ENCODE assay signal across 13 cellular contexts in the genomic region with DNA sequence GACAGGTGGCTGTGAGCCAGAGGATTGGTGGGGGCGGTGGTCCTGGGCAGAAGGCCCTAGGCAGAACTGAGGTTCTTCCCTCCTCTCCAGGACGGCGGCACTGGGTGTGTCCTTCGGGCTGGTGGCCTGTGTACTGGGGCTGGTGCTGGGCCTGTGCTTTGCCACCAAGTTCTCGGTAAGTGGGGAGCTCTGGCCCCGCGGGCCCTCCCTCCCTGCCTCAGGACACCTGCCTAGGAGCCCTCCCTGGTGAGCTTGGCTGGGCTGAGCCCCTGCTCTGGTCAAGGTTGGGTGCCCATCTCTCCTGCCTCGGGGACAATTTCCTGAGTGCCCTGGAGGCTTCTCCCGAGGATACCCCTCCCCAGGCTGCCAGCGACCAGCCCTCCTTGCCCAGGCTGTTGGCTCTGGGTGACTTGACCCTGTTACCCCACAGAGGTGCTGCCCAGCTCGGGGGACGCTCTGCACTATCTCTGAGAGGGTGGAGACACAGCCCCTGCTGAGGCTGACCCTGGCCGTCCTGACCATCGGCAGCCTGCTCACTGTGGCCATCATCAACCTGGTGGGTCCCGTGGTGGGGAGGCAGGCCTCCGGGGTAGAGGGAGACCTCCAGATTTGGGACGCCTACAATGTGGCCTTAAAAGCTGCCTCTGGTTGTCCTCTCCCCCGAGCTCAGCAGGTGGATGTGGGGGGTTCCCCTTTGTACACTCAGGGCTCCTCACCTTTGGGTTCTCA. TPM values are rescaled to one million over a fixed set of nuclear protein-coding genes. Genes with fewer than 3 reads are reported as not detected.
DNase-seq lines count a peak whose midpoint lies in the region; ATAC-seq and TF ChIP-seq lines count a peak whose summit lies in the region.
"Had no signal": no experiment of that assay in that cellular context is flagged by ENCODE, and none has a peak within 500 bp of the region (broad histone marks: within the 10 kb centered on the region; RNA-seq: fewer than 3 reads in every experiment).

No MANE protein-coding gene starts in this region.

- peaks cover 26% of the 10 kb centered on the region for H3K36me3 Mint-ChIP-seq in activated CD8-positive, alpha-beta memory T cell treated with anti-CD3 and anti-CD28 coated beads, Interleukin-2, amount 10 ng/mL, durations not matched to agents 7 days and 5 days
- H3K36me3 Mint-ChIP-seq in naive thymus-derived CD8-positive, alpha-beta T cell = peaks cover 0 to 64% (median 8%) of the 10 kb centered on the region in 3 donors
- peaks cover 11% of the 10 kb centered on the region for H3K36me3 Mint-ChIP-seq in mesothelial cell of epicardium

- TF ChIP-seq CTCF in mesothelial cell of epicardium (IDR thresholded peaks at IDR 0.05; ENCODE audit: unreplicated experiment) = no peak

- no peak for ATAC-seq in stimulated activated naive CD8-positive, alpha-beta T cell treated with anti-CD3 and anti-CD28 coated beads, Interleukin-15, Interleukin-2, amounts not matched to agents 100 U/mL and 50 U/mL, for 24 hours
- no peak for ATAC-seq in stimulated activated naive CD8-positive, alpha-beta T cell treated with anti-CD3 and anti-CD28 coated beads, Interleukin-15, amount 100 ng/mL, for 72 hours
- ATAC-seq in activated CD8-positive, alpha-beta memory T cell treated with anti-CD3 and anti-CD28 coated beads, Interleukin-2, amount 10 ng/mL, durations not matched to agents 7 days and 5 days = no peak
- ATAC-seq in naive thymus-derived CD8-positive, alpha-beta T cell = no peak
- ATAC-seq: stimulated activated memory B cell treated with anti-CD40 and anti-IgM and Interleukin-4, amounts not matched to agents 10 μg/mL and 1 μg/mL and 100 μg/mL, for 72 hours had no signal

- no peak overlapping the region for H3K4me3 Mint-ChIP-seq in stimulated activated naive CD8-positive, alpha-beta T cell treated with anti-CD3 and anti-CD28 coated beads, Interleukin-15, amount 100 ng/mL, for 72 hours
- H3K4me3 Mint-ChIP-seq in activated CD8-positive, alpha-beta memory T cell treated with anti-CD3 and anti-CD28 coated beads, Interleukin-2, amount 10 ng/mL, durations not matched to agents 7 days and 5 days = no peak overlapping the region
- no peak overlapping the region for H3K4me3 Mint-ChIP-seq in naive thymus-derived CD8-positive, alpha-beta T cell
- H3K4me3 Mint-ChIP-seq in mesothelial cell of epicardium = no peak overlapping the region
- H3K4me3 Mint-ChIP-seq: stimulated activated memory B cell treated with anti-CD40 and anti-IgM and Interleukin-4, amounts not matched to agents 10 μg/mL and 1 μg/mL and 100 μg/mL, for 72 hours had no signal

- DNase-seq in stimulated activated naive CD8-positive, alpha-beta T cell treated with anti-CD3 and anti-CD28 coated beads, Interleukin-15, Interleukin-2, amounts not matched to agents 100 U/mL and 50 U/mL, for 24 hours = peak; percentile 4
- DNase-seq in stimulated activated naive CD8-positive, alpha-beta T cell treated with anti-CD3 and anti-CD28 coated beads, Interleukin-15, amount 100 ng/mL, for 72 hours = no peak
- peak; percentile 39 for DNase-seq in activated CD8-positive, alpha-beta memory T cell treated with anti-CD3 and anti-CD28 coated beads, Interleukin-2, amount 10 ng/mL, durations not matched to agents 7 days and 5 days
- DNase-seq in naive thymus-derived CD8-positive, alpha-beta T cell = peak in 2 of 10 donors; percentile 16 to 62
- DNase-seq in GM19240 (ENCODE audit: insufficient read length, low spot score) (no peak), NCI-H1417 (lab: John Stamatoyannopoulos, UW) (no peak), amniotic stem cell (lab: John Stamatoyannopoulos, UW) (no peak), mesothelial cell of epicardium (ENCODE audit: low spot score in 2 of 2, unreplicated experiment in 2 of 2) (no peak)
- DNase-seq: effector CD8-positive, alpha-beta T cell; NCI-H1930; retina; stimulated activated CD4-positive, alpha-beta T cell treated with anti-CD3 and anti-CD28 coated beads, Interleukin-4, amount 100 ng/mL, for 1 hour had no signal

- no peaks in the 10 kb centered on the region for H3K9me3 Mint-ChIP-seq in stimulated activated naive CD8-positive, alpha-beta T cell treated with anti-CD3 and anti-CD28 coated beads, Interleukin-15, amount 100 ng/mL, for 72 hours
- H3K9me3 Mint-ChIP-seq in activated CD8-positive, alpha-beta memory T cell treated with anti-CD3 and anti-CD28 coated beads, Interleukin-2, amount 10 ng/mL, durations not matched to agents 7 days and 5 days (ENCODE audit: low read depth) = no peaks in the 10 kb centered on the region
- no peaks in the 10 kb centered on the region for H3K9me3 Mint-ChIP-seq in naive thymus-derived CD8-positive, alpha-beta T cell
- no peaks in the 10 kb centered on the region for H3K9me3 Mint-ChIP-seq in mesothelial cell of epicardium
- H3K9me3 Mint-ChIP-seq: stimulated activated memory B cell treated with anti-CD40 and anti-IgM and Interleukin-4, amounts not matched to agents 10 μg/mL and 1 μg/mL and 100 μg/mL, for 72 hours had no signal

- no peaks in the 10 kb centered on the region for H3K27me3 Mint-ChIP-seq in stimulated activated naive CD8-positive, alpha-beta T cell treated with anti-CD3 and anti-CD28 coated beads, Interleukin-15, amount 100 ng/mL, for 72 hours
- H3K27me3 Mint-ChIP-seq in activated CD8-positive, alpha-beta memory T cell treated with anti-CD3 and anti-CD28 coated beads, Interleukin-2, amount 10 ng/mL, durations not matched to agents 7 days and 5 days = no peaks in the 10 kb centered on the region
- no peaks in the 10 kb centered on the region for H3K27me3 Mint-ChIP-seq in naive thymus-derived CD8-positive, alpha-beta T cell
- no peaks in the 10 kb centered on the region for H3K27me3 Mint-ChIP-seq in mesothelial cell of epicardium (ENCODE audit: low read depth)
- H3K27me3 Mint-ChIP-seq: stimulated activated memory B cell treated with anti-CD40 and anti-IgM and Interleukin-4, amounts not matched to agents 10 μg/mL and 1 μg/mL and 100 μg/mL, for 72 hours had no signal

- CTCF ChIA-PET in activated CD8-positive, alpha-beta memory T cell treated with anti-CD3 and anti-CD28 coated beads, Interleukin-2, amount 10 ng/mL, durations not matched to agents 7 days and 5 days (lab: Charles Lee) = no interaction called here

- POLR2A ChIA-PET in naive thymus-derived CD8-positive, alpha-beta T cell (lab: Charles Lee) = interaction anchor here (0.7 to 1.1 kb wide), 3 partner anchors 13 to 26 kb away, joined by 3 read pairs; no protein-coding TSS in a partner anchor

- H3K27ac Mint-ChIP-seq in stimulated activated naive CD8-positive, alpha-beta T cell treated with anti-CD3 and anti-CD28 coated beads, Interleukin-15, amount 100 ng/mL, for 72 hours = peak overlapping the region in 1 of 2 donors; percentile 48
- no peak overlapping the region for H3K27ac Mint-ChIP-seq in activated CD8-positive, alpha-beta memory T cell treated with anti-CD3 and anti-CD28 coated beads, Interleukin-2, amount 10 ng/mL, durations not matched to agents 7 days and 5 days
- H3K27ac Mint-ChIP-seq in naive thymus-derived CD8-positive, alpha-beta T cell = peak overlapping the region in 6 of 10 donors; percentile 25 to 88 (median 48)
- no peak overlapping the region for H3K27ac Mint-ChIP-seq in mesothelial cell of epicardium

- peaks cover 25% of the 10 kb centered on the region for H3K4me1 Mint-ChIP-seq in stimulated activated naive CD8-positive, alpha-beta T cell treated with anti-CD3 and anti-CD28 coated beads, Interleukin-15, amount 100 ng/mL, for 72 hours
- peaks cover 5% of the 10 kb centered on the region for H3K4me1 Mint-ChIP-seq in activated CD8-positive, alpha-beta memory T cell treated with anti-CD3 and anti-CD28 coated beads, Interleukin-2, amount 10 ng/mL, durations not matched to agents 7 days and 5 days
- H3K4me1 Mint-ChIP-seq in naive thymus-derived CD8-positive, alpha-beta T cell = peaks cover 13 to 18% (median 16%) of the 10 kb centered on the region in 4 donors
- peaks cover 9% of the 10 kb centered on the region for H3K4me1 Mint-ChIP-seq in mesothelial cell of epicardium

RNA-seq across cellular contexts. Expression of gene ADCY7, which starts 42.0 kb away (rescaled TPM):
- total RNA-seq in activated CD8-positive, alpha-beta memory T cell treated with anti-CD3 and anti-CD28 coated beads, Interleukin-2, amount 10 ng/mL, durations not matched to agents 7 days and 5 days = 100 to 1,000 TPM; 131 to 232 TPM
- 100 to 1,000 TPM; 133 to 135 TPM for total RNA-seq in naive thymus-derived CD8-positive, alpha-beta T cell
- 10 to 100 TPM; 60.1 to 72.8 (median 64.6) TPM for polyA plus RNA-seq in naive thymus-derived CD8-positive, alpha-beta T cell
- 23.5 to 25.7 TPM (median 24.8 TPM) in 3 replicates for total RNA-seq in mesothelial cell of epicardium

Comparison
In these comparisons a context has a peak if more than half of its experiments do, and no peak if none do; other contexts are left out.
1. DNase-seq: peak in stimulated activated naive CD8-positive, alpha-beta T cell treated with anti-CD3 and anti-CD28 coated beads, Interleukin-15, Interleukin-2, amounts not matched to agents 100 U/mL and 50 U/mL, for 24 hours (single experiment) and activated CD8-positive, alpha-beta memory T cell treated with anti-CD3 and anti-CD28 coated beads, Interleukin-2, amount 10 ng/mL, durations not matched to agents 7 days and 5 days (single experiment); none in stimulated activated naive CD8-positive, alpha-beta T cell treated with anti-CD3 and anti-CD28 coated beads, Interleukin-15, amount 100 ng/mL, for 72 hours (0 of 2), GM19240 (single experiment), NCI-H1417 (0 of 3), amniotic stem cell (single experiment) and mesothelial cell of epicardium (0 of 2).
2. H3K27ac Mint-ChIP-seq: peak in naive thymus-derived CD8-positive, alpha-beta T cell (6 of 10); none in activated CD8-positive, alpha-beta memory T cell treated with anti-CD3 and anti-CD28 coated beads, Interleukin-2, amount 10 ng/mL, durations not matched to agents 7 days and 5 days (single experiment) and mesothelial cell of epicardium (single experiment).